ENCODE assay signal across 24 cellular contexts in the genomic region with DNA sequence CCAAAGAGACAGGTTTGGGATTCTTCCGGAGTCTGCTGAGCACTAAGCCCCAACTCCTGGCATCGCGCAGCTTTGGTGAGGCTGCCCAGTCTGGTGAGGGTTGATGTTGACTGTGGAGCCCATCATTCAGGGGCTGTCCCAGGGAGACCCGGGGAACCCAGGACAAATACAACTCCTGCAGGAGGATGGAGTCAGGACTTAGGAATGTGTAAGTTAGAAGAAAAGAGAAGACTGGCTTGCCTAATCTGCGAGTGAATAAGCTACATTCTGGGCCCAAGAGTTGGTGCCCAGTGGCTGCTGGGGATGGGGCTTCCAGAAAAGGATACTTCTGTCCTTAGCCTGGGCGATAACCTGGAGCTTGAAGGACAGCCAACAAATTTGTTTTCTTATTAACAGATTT. TPM values are rescaled to one million over a fixed set of nuclear protein-coding genes. Genes with fewer than 3 reads are reported as not detected.
DNase-seq lines count a peak whose midpoint lies in the region; ATAC-seq and TF ChIP-seq lines count a peak whose summit lies in the region.
"Had no signal": no experiment of that assay in that cellular context is flagged by ENCODE, and none has a peak within 500 bp of the region (broad histone marks: within the 10 kb centered on the region; RNA-seq: fewer than 3 reads in every experiment).

No MANE protein-coding gene starts in this region.

- no peak overlapping the region for H2BK5ac ChIP-seq in H9 (ENCODE audit: insufficient read length, low read length)
- no peak overlapping the region for H2BK5ac ChIP-seq in trophoblast cell (ENCODE audit: low read depth, low read length, poor library complexity)

- H3K4me3 ChIP-seq in RWPE2 (ENCODE audit: severe bottlenecking) (no peak overlapping the region), fibroblast of lung (replicated peaks in 1 of 4; ENCODE audit: control extremely low read depth in 1 of 4, insufficient read depth in 1 of 4, low read depth in 3 of 4, low read length in 4 of 4) (no peak overlapping the region), trophoblast cell (ENCODE audit: low read depth, low read length) (no peak overlapping the region), right lobe of liver (no peak overlapping the region)
- H3K4me3 ChIP-seq: colonic mucosa, upper lobe of right lung had no signal

- TF ChIP-seq POLR2A in right lobe of liver (IDR thresholded peaks at IDR 0.05), result no peak

- H2BK120ac ChIP-seq in H9 (ENCODE audit: low read depth, low read length, poor library complexity, severe bottlenecking) (no peak overlapping the region), trophoblast cell (ENCODE audit: insufficient read depth, low read length, poor library complexity) (no peak overlapping the region)

- no peak for DNase-seq in H9
- no peak for DNase-seq in RWPE2 (ENCODE audit: low spot score)
- peak; percentile 14 to 49 for DNase-seq in fibroblast of lung (ENCODE audit: low read depth in 2 of 2)
- DNase-seq in trophoblast cell, result peak; percentile 9 to 21
- no peak for DNase-seq in right lobe of liver
- DNase-seq: activated CD4-positive, alpha-beta T cell treated with anti-CD3 and anti-CD28 coated beads, Interleukin-2, amount 50 U/mL, for 4 hours; activated CD8-positive, alpha-beta memory T cell treated with anti-CD3 and anti-CD28 coated beads, Interleukin-2, amount 50 U/mL, for 48 hours; activated effector memory CD4-positive, alpha-beta T cell treated with Interleukin-2 at 50 U/mL for 16 hours; activated naive CD8-positive, alpha-beta T cell treated with anti-CD3 and anti-CD28 coated beads, Interleukin-2, amount 10 ng/mL, durations not matched to agents 7 days and 5 days; colonic mucosa; immature natural killer cell; NCI-H1436 treated with DMSO at 0.1 percent for 48 hours; NCI-H526; right cardiac atrium; upper lobe of right lung; WERI-Rb-1 had no signal

- no peaks in the 10 kb centered on the region for H3K27me3 ChIP-seq in H9 (ENCODE audit: insufficient read depth, low read length)
- H3K27me3 ChIP-seq in RWPE2 (ENCODE audit: insufficient read depth, poor library complexity, severe bottlenecking), result no peaks in the 10 kb centered on the region
- no peaks in the 10 kb centered on the region for H3K27me3 ChIP-seq in fibroblast of lung (ENCODE audit: control insufficient read depth, insufficient read depth, low read length)
- H3K27me3 ChIP-seq in trophoblast cell (ENCODE audit: insufficient read depth, low read length), result no peaks in the 10 kb centered on the region
- H3K27me3 ChIP-seq in right lobe of liver, result no peaks in the 10 kb centered on the region
- H3K27me3 ChIP-seq: colonic mucosa, upper lobe of right lung had no signal

- H2BK15ac ChIP-seq in H9 (ENCODE audit: low read depth, low read length), result no peak overlapping the region

- no peak overlapping the region for H4K12ac ChIP-seq in trophoblast cell (ENCODE audit: low read depth, low read length)

- no peaks in the 10 kb centered on the region for H3K9me3 Mint-ChIP-seq in H9
- H3K9me3 Mint-ChIP-seq: activated naive CD8-positive, alpha-beta T cell treated with anti-CD3 and anti-CD28 coated beads, Interleukin-2, amount 10 ng/mL, durations not matched to agents 7 days and 5 days; brain; CD14-positive monocyte; immature natural killer cell; nephron; T-helper 2 cell treated with Interferon-gamma antibody and Interleukin-4, amounts not matched to agents 5 μg/mL and 100 μg/mL, for 36 hours had no signal

- no peaks in the 10 kb centered on the region for H3K23me2 ChIP-seq in H9 (ENCODE audit: insufficient read length, low read depth, low read length, poor library complexity, severe bottlenecking)

- no peak overlapping the region for H3K14ac ChIP-seq in H9 (ENCODE audit: insufficient read depth, low read length)
- no peak overlapping the region for H3K14ac ChIP-seq in trophoblast cell (ENCODE audit: low read length)

- H3K9me3 ChIP-seq in H9 (ENCODE audit: control insufficient read depth, low read depth, low read length), result no peaks in the 10 kb centered on the region
- no peaks in the 10 kb centered on the region for H3K9me3 ChIP-seq in RWPE2 (ENCODE audit: severe bottlenecking)
- H3K9me3 ChIP-seq in fibroblast of lung (ENCODE audit: control insufficient read depth, insufficient read depth, low read depth, low read length), result no peaks in the 10 kb centered on the region
- no peaks in the 10 kb centered on the region for H3K9me3 ChIP-seq in trophoblast cell (ENCODE audit: insufficient read depth, low read depth, low read length)
- H3K9me3 ChIP-seq in right lobe of liver, result no peaks in the 10 kb centered on the region
- H3K9me3 ChIP-seq: colonic mucosa, upper lobe of right lung had no signal

- no peak overlapping the region for H2AK5ac ChIP-seq in H9 (ENCODE audit: insufficient read length, low read length)
- H2AK5ac ChIP-seq in trophoblast cell (ENCODE audit: low read length), result no peak overlapping the region

- H3K4me1 ChIP-seq in H9 (ENCODE audit: insufficient read depth, low read length), result no peaks in the 10 kb centered on the region
- peaks cover 16% of the 10 kb centered on the region for H3K4me1 ChIP-seq in RWPE2 (ENCODE audit: insufficient read depth, poor library complexity, severe bottlenecking)
- H3K4me1 ChIP-seq in fibroblast of lung (ENCODE audit: control insufficient read depth, extremely low read depth, insufficient read depth, low read length), result peaks cover 15% of the 10 kb centered on the region
- H3K4me1 ChIP-seq in trophoblast cell (ENCODE audit: control insufficient read depth in 1 of 2, insufficient read depth in 2 of 2, low read length in 2 of 2), result peaks cover 21 to 38% of the 10 kb centered on the region in 2 experiments
- H3K4me1 ChIP-seq in right lobe of liver, result no peaks in the 10 kb centered on the region
- H3K4me1 ChIP-seq: colonic mucosa, parathyroid adenoma had no signal

- H4K91ac ChIP-seq in H9 (ENCODE audit: insufficient read length, low read depth, low read length) (no peak overlapping the region), trophoblast cell (ENCODE audit: low read depth, low read length) (no peak overlapping the region)

- H2AFZ ChIP-seq in H9 (ENCODE audit: low read length) (no peak overlapping the region), fibroblast of lung (ENCODE audit: low read length) (no peak overlapping the region), trophoblast cell (ENCODE audit: insufficient read depth, low read length, poor library complexity) (no peak overlapping the region)
- H2AFZ ChIP-seq: parathyroid adenoma had no signal

- no peak overlapping the region for H3T11ph ChIP-seq in H9 (ENCODE audit: low read length)

- no peak overlapping the region for H4K5ac ChIP-seq in H9 (ENCODE audit: insufficient read length, low read depth, low read length)

- H3K23ac ChIP-seq in H9 (ENCODE audit: insufficient read length, low read depth, low read length) (no peak overlapping the region), trophoblast cell (ENCODE audit: low read length) (no peak overlapping the region)

- WGBS in H9 (ENCODE audit: extremely low coverage, insufficient read length, low lambda C conversion rate), result no CpG with 5 or more reads among the region's 6 CpGs
- WGBS in trophoblast cell (ENCODE audit: extremely low coverage, insufficient coverage, insufficient read length), result no CpG with 5 or more reads among the region's 6 CpGs
- 83% methylated on average over 5 of the region's 6 CpGs for WGBS in right lobe of liver (ENCODE audit: insufficient coverage, low coverage, low lambda C conversion rate, missing lambda C conversion rate)

- H3K4me3 Mint-ChIP-seq in H9, result no peak overlapping the region
- H3K4me3 Mint-ChIP-seq: activated naive CD8-positive, alpha-beta T cell treated with anti-CD3 and anti-CD28 coated beads, Interleukin-2, amount 10 ng/mL, durations not matched to agents 7 days and 5 days; brain; CD14-positive monocyte; immature natural killer cell; nephron; T-helper 2 cell treated with Interferon-gamma antibody and Interleukin-4, amounts not matched to agents 5 μg/mL and 100 μg/mL, for 36 hours had no signal

- H3K18ac ChIP-seq in H9 (ENCODE audit: insufficient read length, low read depth, low read length) (no peak overlapping the region), trophoblast cell (ENCODE audit: low read length) (no peak overlapping the region)

- H3K56ac ChIP-seq in H9 (ENCODE audit: insufficient read length, low read depth, low read length), result no peak overlapping the region

- no peak overlapping the region for H2BK12ac ChIP-seq in H9 (ENCODE audit: insufficient read length, low read depth, low read length)
- H2BK12ac ChIP-seq in trophoblast cell (ENCODE audit: low read length), result no peak overlapping the region

- H3K4me1 Mint-ChIP-seq in H9, result peaks cover 38 to 47% of the 10 kb centered on the region in 2 experiments
- H3K4me1 Mint-ChIP-seq: activated naive CD8-positive, alpha-beta T cell treated with anti-CD3 and anti-CD28 coated beads, Interleukin-2, amount 10 ng/mL, durations not matched to agents 7 days and 5 days; CD14-positive monocyte; immature natural killer cell had no signal

- H3K79me1 ChIP-seq in H9 (ENCODE audit: insufficient read depth, low read depth, low read length, poor library complexity, severe bottlenecking), result no peaks in the 10 kb centered on the region
- H3K79me1 ChIP-seq in trophoblast cell (ENCODE audit: low read length), result peaks cover 8% of the 10 kb centered on the region

- no peak overlapping the region for H2BK20ac ChIP-seq in H9 (ENCODE audit: low read depth, low read length, poor library complexity, severe bottlenecking)

- H3K27ac ChIP-seq in H9 (ENCODE audit: insufficient read length, low read depth, low read length), result no peak overlapping the region
- H3K27ac ChIP-seq in RWPE2 (ENCODE audit: poor library complexity, severe bottlenecking), result no peak overlapping the region
- H3K27ac ChIP-seq in fibroblast of lung (ENCODE audit: insufficient read depth, low read length), result no peak overlapping the region
- H3K27ac ChIP-seq in trophoblast cell (ENCODE audit: low read depth, low read length), result no peak overlapping the region
- H3K27ac ChIP-seq in right lobe of liver, result no peak overlapping the region
- H3K27ac ChIP-seq: colonic mucosa, parathyroid adenoma, upper lobe of right lung, WERI-Rb-1 had no signal

- H3K36me3 ChIP-seq in RWPE2 (ENCODE audit: low read depth) (peaks cover 2% of the 10 kb centered on the region; the same call in 1 of the 2 replicates), fibroblast of lung (ENCODE audit: control insufficient read depth, insufficient read depth, low read length) (peaks cover 2% of the 10 kb centered on the region), trophoblast cell (ENCODE audit: control insufficient read depth in 1 of 2, insufficient read depth in 2 of 2, low read length in 2 of 2) (peaks cover 10 to 24% of the 10 kb centered on the region in 2 experiments), right lobe of liver (peaks cover 0 to 6% (median 2%) of the 10 kb centered on the region in 4 donors)

- H3K36me3 Mint-ChIP-seq in H9 (ENCODE audit: insufficient read depth in 1 of 3, low read depth in 3 of 3), result peaks cover 7 to 29% (median 21%) of the 10 kb centered on the region in 3 experiments; a peak in 6 of 7 replicates
- H3K36me3 Mint-ChIP-seq: activated naive CD8-positive, alpha-beta T cell treated with anti-CD3 and anti-CD28 coated beads, Interleukin-2, amount 10 ng/mL, durations not matched to agents 7 days and 5 days had no signal

- H4K8ac ChIP-seq in H9 (replicated peaks; ENCODE audit: insufficient read length, low read depth, low read length) (no peak overlapping the region), trophoblast cell (ENCODE audit: low read depth, low read length) (no peak overlapping the region)

- peak overlapping the region in 2 of 3 experiments; percentile 70 to 87; a peak in 4 of 7 replicates for H3K27ac Mint-ChIP-seq in H9
- H3K27ac Mint-ChIP-seq: activated naive CD8-positive, alpha-beta T cell treated with anti-CD3 and anti-CD28 coated beads, Interleukin-2, amount 10 ng/mL, durations not matched to agents 7 days and 5 days; nephron; T-helper 2 cell treated with Interferon-gamma antibody and Interleukin-4, amounts not matched to agents 5 μg/mL and 100 μg/mL, for 36 hours had no signal

- intact Hi-C loops in right lobe of liver (cut with DNase I), result no loop called here

- peak; percentile 47 for ATAC-seq in RWPE2 (ENCODE audit: low read depth)
- ATAC-seq in right lobe of liver, result no peak
- ATAC-seq in GM21825 (IDR thresholded peaks at IDR 0.05; ENCODE audit: unreplicated experiment), result no peak
- no peak for ATAC-seq in HG03280 (IDR thresholded peaks at IDR 0.05; ENCODE audit: unreplicated experiment)
- ATAC-seq: right cardiac atrium, SK-N-SH treated with all-trans-retinoic acid at 6 μM for 48 hours, upper lobe of right lung had no signal

- no peak overlapping the region for H3K9ac ChIP-seq in H9 (ENCODE audit: extremely low read depth, insufficient read length, low read length)
- H3K9ac ChIP-seq in fibroblast of lung (ENCODE audit: insufficient read depth, low read length), result no peak overlapping the region
- H3K9ac ChIP-seq in trophoblast cell (ENCODE audit: low read length), result no peak overlapping the region
- H3K9ac ChIP-seq: parathyroid adenoma had no signal

- TF ChIP-seq CTCF in H9 (conservative IDR thresholded peaks at IDR 0.05) (no peak), RWPE2 (IDR thresholded peaks at IDR 0.05; ENCODE audit: poor library complexity, severe bottlenecking) (no peak), fibroblast of lung (conservative IDR thresholded peaks at IDR 0.05 in 1 of 2, IDR thresholded peaks at IDR 0.05 in 1 of 2; ENCODE audit: low read depth in 1 of 2, low read length in 2 of 2) (no peak), right lobe of liver (IDR thresholded peaks at IDR 0.05) (no peak)

- no peaks in the 10 kb centered on the region for H4K20me1 ChIP-seq in H9 (ENCODE audit: control insufficient read depth, insufficient read depth, insufficient read length)
- no peaks in the 10 kb centered on the region for H4K20me1 ChIP-seq in fibroblast of lung (ENCODE audit: control insufficient read depth, extremely low read depth, insufficient read depth, low read length)

- H3K4me2 ChIP-seq in H9 (ENCODE audit: insufficient read depth, insufficient read length, low read length), result no peak overlapping the region
- H3K4me2 ChIP-seq in fibroblast of lung (ENCODE audit: extremely low read depth, insufficient read depth, low read length), result no peak overlapping the region
- H3K4me2 ChIP-seq in trophoblast cell (ENCODE audit: low read length), result no peak overlapping the region

- no peak overlapping the region for H3K4ac ChIP-seq in H9 (ENCODE audit: low read depth, low read length)
- H3K4ac ChIP-seq in trophoblast cell (ENCODE audit: low read depth, low read length), result no peak overlapping the region

- H3K79me2 ChIP-seq in H9 (ENCODE audit: insufficient read depth, low read length) (no peaks in the 10 kb centered on the region), fibroblast of lung (ENCODE audit: control insufficient read depth, insufficient read depth, low read length) (no peaks in the 10 kb centered on the region), trophoblast cell (ENCODE audit: control insufficient read depth, insufficient read depth, low read length, poor library complexity) (no peaks in the 10 kb centered on the region)
- H3K79me2 ChIP-seq: parathyroid adenoma had no signal

- H3K27me3 Mint-ChIP-seq in H9 (ENCODE audit: low read depth), result no peaks in the 10 kb centered on the region
- H3K27me3 Mint-ChIP-seq: activated naive CD8-positive, alpha-beta T cell treated with anti-CD3 and anti-CD28 coated beads, Interleukin-2, amount 10 ng/mL, durations not matched to agents 7 days and 5 days; brain had no signal

RNA-seq across cellular contexts. Expression of a gene that starts 47.9 kb away (rescaled TPM):
- total RNA-seq in H9 (2021), result 65.2 and 66.2 TPM in 2 replicates
- total RNA-seq in fibroblast of lung, result 11.6 and 14.4 TPM in 2 replicates
- 8.5 and 10.6 TPM in 2 replicates for polyA plus RNA-seq in fibroblast of lung
- 7.2 and 7.4 TPM in 2 replicates for polyA plus RNA-seq in fibroblast of lung (2012)
- 21.4 and 23.7 TPM in 2 replicates for polyA minus RNA-seq in fibroblast of lung (ENCODE audit: low replicate concordance)
- polyA plus RNA-seq in trophoblast cell (2013), result 19.0 and 19.9 TPM in 2 replicates
- 10 to 100 TPM in 2 of 6 experiments, 1 to 10 TPM in 4; 6.0 to 12.7 (median 7.2) TPM for total RNA-seq in right lobe of liver

Comparison
In these comparisons a context has a peak if more than half of its experiments do, and no peak if none do; other contexts are left out.
1. DNase-seq: peak in fibroblast of lung (2 of 2) and trophoblast cell (2 of 2); none in H9 (single experiment), RWPE2 (single experiment) and right lobe of liver (0 of 3).